Comparison of ENCODE assay signal across 13 cellular contexts in genomic region chr6:37502703-37503485, GRCh38. TPM values are rescaled to one million over a fixed set of nuclear protein-coding genes. Genes with fewer than 3 reads are reported as not detected.
A peak's percentile ranks its signal among the peaks of the same experiment; 100 is the strongest.
DNase-seq lines count a peak whose midpoint lies in the region; ATAC-seq and TF ChIP-seq lines count a peak whose summit lies in the region.
"Had no signal": no experiment of that assay in that cellular context is flagged by ENCODE, and none has a peak within 500 bp of the region (broad histone marks: within the 10 kb centered on the region; RNA-seq: fewer than 3 reads in every experiment).

No MANE protein-coding gene starts in this region.

- H4K20me1 ChIP-seq in BLaER1 (no peaks in the 10 kb centered on the region), smooth muscle cell (ENCODE audit: low read depth) (no peaks in the 10 kb centered on the region), H9 (ENCODE audit: control insufficient read depth, insufficient read depth, insufficient read length) (no peaks in the 10 kb centered on the region)

- 75% methylated on average over 9 of the region's 9 CpGs for WGBS in smooth muscle cell (ENCODE audit: low lambda C conversion rate)
- WGBS in H9 (ENCODE audit: extremely low coverage, insufficient read length, low lambda C conversion rate) = no CpG with 5 or more reads among the region's 9 CpGs

- no TSS peak for BruUV-seq in MCF 10A (replicated peaks; lab: Mats Ljungman, UMichigan)

- H2BK20ac ChIP-seq in H9 (ENCODE audit: low read depth, low read length, poor library complexity, severe bottlenecking) = no peak overlapping the region

- no peak overlapping the region for H3K23ac ChIP-seq in H9 (ENCODE audit: insufficient read length, low read depth, low read length)

- intact Hi-C loops in MCF 10A (cut with micrococcal nuclease) = no loop called here

- H3K4me1 ChIP-seq in BLaER1 (peaks cover 57% of the 10 kb centered on the region), smooth muscle cell (ENCODE audit: low read depth) (peaks cover 8% of the 10 kb centered on the region), H9 (ENCODE audit: insufficient read depth, low read length) (peaks cover 2% of the 10 kb centered on the region; the same call in 1 of the 2 replicates)

- H3K36me3 ChIP-seq in BLaER1 (no peaks in the 10 kb centered on the region), smooth muscle cell (ENCODE audit: low read depth) (no peaks in the 10 kb centered on the region)
- H3K36me3 ChIP-seq: esophagus squamous epithelium, thyroid gland had no signal

- H2BK12ac ChIP-seq in H9 (ENCODE audit: insufficient read length, low read depth, low read length) = no peak overlapping the region

- H4K5ac ChIP-seq in H9 (ENCODE audit: insufficient read length, low read depth, low read length) = no peak overlapping the region

- TF ChIP-seq CTCF in smooth muscle cell (IDR thresholded peaks at IDR 0.05; ENCODE audit: borderline replicate concordance, insufficient read depth, poor library complexity, severe bottlenecking) (no peak), H9 (conservative IDR thresholded peaks at IDR 0.05) (no peak), MCF 10A (IDR thresholded peaks at IDR 0.05; ENCODE audit: unreplicated experiment) (no peak)

- H3K56ac ChIP-seq in H9 (ENCODE audit: insufficient read length, low read depth, low read length) = no peak overlapping the region

- 0 out of 2 replicates have a peak, but pooled peaks have one; percentile 21 for TF ChIP-seq POLR2A in Raji (IDR thresholded peaks at IDR 0.05; ENCODE audit: insufficient read depth, low read depth, low read length)

- H3T11ph ChIP-seq in H9 (ENCODE audit: low read length) = no peak overlapping the region

- no peak overlapping the region; the same call in 1 of the 2 replicates for H3K9ac ChIP-seq in BLaER1
- no peak overlapping the region for H3K9ac ChIP-seq in smooth muscle cell (ENCODE audit: low read depth)
- H3K9ac ChIP-seq in H9 (ENCODE audit: extremely low read depth, insufficient read length, low read length) = no peak overlapping the region

- H3F3A ChIP-seq in smooth muscle cell (ENCODE audit: low read depth) = no peaks in the 10 kb centered on the region

- no peaks in the 10 kb centered on the region for H3K36me3 Mint-ChIP-seq in H9 (ENCODE audit: insufficient read depth in 1 of 3, low read depth in 3 of 3)
- H3K36me3 Mint-ChIP-seq in MCF 10A (ENCODE audit: insufficient read depth, unreplicated experiment) = no peaks in the 10 kb centered on the region

- H3K4me3 ChIP-seq in BLaER1 (no peak overlapping the region), smooth muscle cell (no peak overlapping the region)
- H3K4me3 ChIP-seq: esophagus squamous epithelium, lung, PC-9, thyroid gland had no signal

- POLR2A ChIA-PET in MCF 10A (lab: Yijun Ruan, JAX) = interaction anchor here (1.6 kb wide), 1 partner anchor 69 kb away, joined by 4 read pairs; the partner anchor contains the start of gene CMTR1

- H3K27ac Mint-ChIP-seq in H9 (no peak overlapping the region), MCF 10A (ENCODE audit: low read depth, unreplicated experiment) (no peak overlapping the region)

- no peak overlapping the region for H2BK120ac ChIP-seq in H9 (ENCODE audit: low read depth, low read length, poor library complexity, severe bottlenecking)

- no peak overlapping the region for H3K4ac ChIP-seq in H9 (ENCODE audit: low read depth, low read length)

- no peak overlapping the region for H2BK5ac ChIP-seq in H9 (ENCODE audit: insufficient read length, low read length)

- H3K27me3 Mint-ChIP-seq in H9 (ENCODE audit: low read depth) (peaks cover 30% of the 10 kb centered on the region), MCF 10A (ENCODE audit: insufficient read depth, unreplicated experiment) (no peaks in the 10 kb centered on the region)

- H3K27me3 ChIP-seq in BLaER1 (no peaks in the 10 kb centered on the region), smooth muscle cell (ENCODE audit: low read depth) (peaks cover 3% of the 10 kb centered on the region), H9 (ENCODE audit: insufficient read depth, low read length) (no peaks in the 10 kb centered on the region)
- H3K27me3 ChIP-seq: esophagus squamous epithelium, thyroid gland had no signal

- H4K91ac ChIP-seq in H9 (ENCODE audit: insufficient read length, low read depth, low read length) = no peak overlapping the region

- H3K14ac ChIP-seq in H9 (ENCODE audit: insufficient read depth, low read length) = no peak overlapping the region

- no peaks in the 10 kb centered on the region for H3K79me1 ChIP-seq in H9 (ENCODE audit: insufficient read depth, low read depth, low read length, poor library complexity, severe bottlenecking)

- no peak overlapping the region for H2AK5ac ChIP-seq in H9 (ENCODE audit: insufficient read length, low read length)

- no peaks in the 10 kb centered on the region for H3K23me2 ChIP-seq in H9 (ENCODE audit: insufficient read length, low read depth, low read length, poor library complexity, severe bottlenecking)

- CTCF ChIA-PET in MCF 10A (lab: Yijun Ruan, JAX) = no interaction called here

- H3K4me3 Mint-ChIP-seq in H9 (no peak overlapping the region), MCF 10A (ENCODE audit: unreplicated experiment) (no peak overlapping the region)

- H3K9me3 Mint-ChIP-seq in H9 (no peaks in the 10 kb centered on the region; a peak in 1 of 5 replicates), MCF 10A (ENCODE audit: unreplicated experiment) (no peaks in the 10 kb centered on the region)

- no peak overlapping the region for H4K8ac ChIP-seq in H9 (replicated peaks; ENCODE audit: insufficient read length, low read depth, low read length)

- H3K4me1 Mint-ChIP-seq in H9 (peaks cover 25 to 35% of the 10 kb centered on the region in 2 experiments), MCF 10A (ENCODE audit: insufficient read depth, unreplicated experiment) (peaks cover 16% of the 10 kb centered on the region)

- ATAC-seq in HG03378 (IDR thresholded peaks at IDR 0.05; ENCODE audit: unreplicated experiment) = peak; percentile 28

- H3K9me3 ChIP-seq in BLaER1 (no peaks in the 10 kb centered on the region), smooth muscle cell (replicated peaks; ENCODE audit: low read depth) (no peaks in the 10 kb centered on the region), H9 (ENCODE audit: control insufficient read depth, low read depth, low read length) (no peaks in the 10 kb centered on the region)
- H3K9me3 ChIP-seq: esophagus squamous epithelium, thyroid gland had no signal

- H3K18ac ChIP-seq in H9 (ENCODE audit: insufficient read length, low read depth, low read length) = no peak overlapping the region

- H3K79me2 ChIP-seq in smooth muscle cell (ENCODE audit: low read depth) = no peaks in the 10 kb centered on the region
- no peaks in the 10 kb centered on the region for H3K79me2 ChIP-seq in H9 (ENCODE audit: insufficient read depth, low read length)

- H3K27ac ChIP-seq in BLaER1 (peak overlapping the region; percentile 16; the same call in 1 of the 2 replicates), smooth muscle cell (ENCODE audit: low read depth) (no peak overlapping the region), H9 (ENCODE audit: insufficient read length, low read depth, low read length) (no peak overlapping the region)
- H3K27ac ChIP-seq: PC-9, thyroid gland had no signal

- H2BK15ac ChIP-seq in H9 (ENCODE audit: low read depth, low read length) = no peak overlapping the region

- H2AFZ ChIP-seq in smooth muscle cell (ENCODE audit: low read depth) (no peak overlapping the region), H9 (ENCODE audit: low read length) (no peak overlapping the region)
- H2AFZ ChIP-seq: PC-9 had no signal

- peak; percentile 74 for DNase-seq in effector CD4-positive, alpha-beta T cell
- DNase-seq in smooth muscle cell (lab: John Stamatoyannopoulos, UW; ENCODE audit: unreplicated experiment) (no peak), H9 (no peak), C1 segment of cervical spinal cord (lab: John Stamatoyannopoulos, UW) (no peak), MCF 10A (ENCODE audit: unreplicated experiment) (no peak)
- DNase-seq: esophagus squamous epithelium, PC-9, small intestine, thyroid gland had no signal

- H3K4me2 ChIP-seq in BLaER1 (peak overlapping the region; percentile 76), smooth muscle cell (no peak overlapping the region), H9 (ENCODE audit: insufficient read depth, insufficient read length, low read length) (no peak overlapping the region)
- H3K4me2 ChIP-seq: PC-9 had no signal

RNA-seq across cellular contexts. Expression of gene CCDC167, which starts 3.2 kb away (rescaled TPM):
- total RNA-seq in smooth muscle cell (56.8 and 81.0 TPM in 2 replicates), H9 (2021) (28.0 and 31.9 TPM in 2 replicates), MCF 10A (2022) (24.4 and 40.8 TPM in 2 replicates)
- polyA plus RNA-seq in smooth muscle cell = 98.2 and 114 TPM in 2 replicates
